1 cellular context compared by ENCODE assay signal in genomic region chr6:53794073-53794719, GRCh38.
TF ChIP-seq lines count a peak whose summit lies in the region.

No MANE protein-coding gene starts in this region.

TF ChIP-seq in H1, 55 proteins besides CTCF, POLR2A, EP300 and RAD21:
- TF ChIP-seq SP2 (IDR thresholded peaks at IDR 0.05; ENCODE audit: low read length): no peak
- 0 out of 2 replicates have a peak, but pooled peaks have one; percentile 11 for TF ChIP-seq SUZ12 (IDR thresholded peaks at IDR 0.05; ENCODE audit: low read length)
- TF ChIP-seq MAFK (IDR thresholded peaks at IDR 0.05; ENCODE audit: low read depth, low read length): no peak
- no peak for TF ChIP-seq SIX5 (IDR thresholded peaks at IDR 0.05; ENCODE audit: low read depth, low read length)
- no peak for TF ChIP-seq USF2 (IDR thresholded peaks at IDR 0.05; ENCODE audit: low read length)
- no peak for TF ChIP-seq MAX (IDR thresholded peaks at IDR 0.05)
- 0 out of 2 replicates have a peak, but pooled peaks have one; percentile 13 for TF ChIP-seq TAF1 (IDR thresholded peaks at IDR 0.05; ENCODE audit: low read depth, low read length)
- TF ChIP-seq ASH2L (IDR thresholded peaks at IDR 0.05; ENCODE audit: low read length): no peak
- peak; percentile 52 for TF ChIP-seq KDM4A (IDR thresholded peaks at IDR 0.05; ENCODE audit: low read depth, low read length, severe bottlenecking)
- no peak for TF ChIP-seq SP4 (IDR thresholded peaks at IDR 0.05; ENCODE audit: low read length)
- 0 out of 2 replicates have a peak, but pooled peaks have one; percentile 9 for TF ChIP-seq CREB1 (IDR thresholded peaks at IDR 0.05)
- TF ChIP-seq KDM1A (IDR thresholded peaks at IDR 0.05; ENCODE audit: borderline replicate concordance, low read length): no peak
- no peak for TF ChIP-seq ATF3 (IDR thresholded peaks at IDR 0.05; ENCODE audit: insufficient read depth, low read depth, low read length)
- TF ChIP-seq KDM5A (IDR thresholded peaks at IDR 0.05; ENCODE audit: low read length): 0 out of 2 replicates have a peak, but pooled peaks have one; percentile 30
- no peak for TF ChIP-seq SRF (IDR thresholded peaks at IDR 0.05; ENCODE audit: low read depth, low read length)
- no peak for TF ChIP-seq RXRA (IDR thresholded peaks at IDR 0.05; ENCODE audit: insufficient read depth, low read depth, low read length)
- 0 out of 2 replicates have a peak, but pooled peaks have one; percentile 29 for TF ChIP-seq RBBP5 (IDR thresholded peaks at IDR 0.05; ENCODE audit: borderline replicate concordance, low read depth, low read length)
- no peak for TF ChIP-seq CHD1 (IDR thresholded peaks at IDR 0.05; ENCODE audit: low read depth, low read length)
- TF ChIP-seq ATF2 (IDR thresholded peaks at IDR 0.05; ENCODE audit: low read length): no peak
- peak; percentile 8; the same call in 1 of the 2 replicates for TF ChIP-seq E2F6 (IDR thresholded peaks at IDR 0.05)
- TF ChIP-seq TCF12 (IDR thresholded peaks at IDR 0.05; ENCODE audit: low read depth, low read length): no peak
- peak; percentile 32 for TF ChIP-seq CTBP2 (IDR thresholded peaks at IDR 0.05; ENCODE audit: borderline replicate concordance, insufficient read depth, insufficient read length, low read length)
- TF ChIP-seq CBX8 (IDR thresholded peaks at IDR 0.05; ENCODE audit: borderline replicate concordance, low read depth, low read length): no peak
- peak in 1 of 2 experiments; percentile 9; a peak in 1 of 4 replicates for TF ChIP-seq SIN3A (conservative IDR thresholded peaks at IDR 0.05 in 1 of 2, IDR thresholded peaks at IDR 0.05 in 1 of 2; ENCODE audit: low read depth in 1 of 2, low read length in 2 of 2)
- no peak for TF ChIP-seq FOSL1 (IDR thresholded peaks at IDR 0.05; ENCODE audit: insufficient read depth, low read depth, low read length)
- TF ChIP-seq GTF2F1 (IDR thresholded peaks at IDR 0.05; ENCODE audit: borderline replicate concordance, low read depth, low read length): no peak
